13 cellular contexts compared by ENCODE assay signal in the genomic region with DNA sequence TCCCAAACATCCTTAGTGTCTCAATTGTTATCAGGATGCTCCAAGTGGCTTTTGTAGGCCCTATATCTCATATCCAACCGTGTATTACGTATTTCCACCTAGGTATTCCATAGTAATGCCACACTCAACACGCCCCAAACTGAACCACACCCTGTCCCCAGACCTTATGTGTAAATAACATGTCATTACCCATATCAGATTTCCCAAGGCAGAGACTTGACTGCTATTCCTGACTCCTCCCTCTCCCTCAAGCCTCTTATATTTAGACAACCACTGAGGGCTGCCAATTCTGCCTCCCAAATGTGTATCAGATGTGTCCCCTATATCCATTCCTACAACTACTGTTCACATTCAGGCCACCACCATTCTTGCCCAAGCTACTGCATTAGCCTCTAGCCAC.
DNase-seq lines count a peak whose midpoint lies in the region; ATAC-seq and TF ChIP-seq lines count a peak whose summit lies in the region.
"Had no signal": no experiment of that assay in that cellular context is flagged by ENCODE, and none has a peak within 500 bp of the region (broad histone marks: within the 10 kb centered on the region; RNA-seq: fewer than 3 reads in every experiment).

No MANE protein-coding gene starts in this region.

- H3K4me2 ChIP-seq in neural progenitor cell, result no peak overlapping the region

- H3K9ac ChIP-seq in neural progenitor cell, result no peak overlapping the region
- H3K9ac ChIP-seq: BLaER1 had no signal

- no peak overlapping the region for H3K27ac ChIP-seq in neural progenitor cell
- H3K27ac ChIP-seq: BLaER1 had no signal

- H3K4me3 Mint-ChIP-seq in activated naive CD4-positive, alpha-beta T cell treated with anti-CD3 and anti-CD28 coated beads, Interleukin-2, amount 50 U/mL, for 24 hours, result no peak overlapping the region
- no peak overlapping the region for H3K4me3 Mint-ChIP-seq in neural progenitor cell
- H3K4me3 Mint-ChIP-seq: CD8-positive, alpha-beta memory T cell had no signal

- no peaks in the 10 kb centered on the region for H3K36me3 Mint-ChIP-seq in activated naive CD4-positive, alpha-beta T cell treated with anti-CD3 and anti-CD28 coated beads, Interleukin-2, amount 50 U/mL, for 24 hours
- no peaks in the 10 kb centered on the region for H3K36me3 Mint-ChIP-seq in neural progenitor cell

- H3K36me3 ChIP-seq in neural progenitor cell, result no peaks in the 10 kb centered on the region
- H3K36me3 ChIP-seq: BLaER1 had no signal

- ATAC-seq in HG03280 (IDR thresholded peaks at IDR 0.05; ENCODE audit: unreplicated experiment), result no peak

- no peaks in the 10 kb centered on the region for H3K79me2 ChIP-seq in neural progenitor cell (ENCODE audit: low read depth)

- H3K9me3 ChIP-seq in neural progenitor cell (ENCODE audit: low read depth), result no peaks in the 10 kb centered on the region
- H3K9me3 ChIP-seq: Caco-2 had no signal

- no peaks in the 10 kb centered on the region for H3K9me3 Mint-ChIP-seq in activated naive CD4-positive, alpha-beta T cell treated with anti-CD3 and anti-CD28 coated beads, Interleukin-2, amount 50 U/mL, for 24 hours
- H3K9me3 Mint-ChIP-seq in neural progenitor cell, result peaks cover 6% of the 10 kb centered on the region

- peaks cover 14% of the 10 kb centered on the region for H3K4me1 ChIP-seq in neural progenitor cell
- H3K4me1 ChIP-seq: BLaER1, Caco-2 had no signal

- no peak overlapping the region for H3K4me3 ChIP-seq in neural progenitor cell
- H3K4me3 ChIP-seq: BLaER1 had no signal

- no peaks in the 10 kb centered on the region for H3K4me1 Mint-ChIP-seq in activated naive CD4-positive, alpha-beta T cell treated with anti-CD3 and anti-CD28 coated beads, Interleukin-2, amount 50 U/mL, for 24 hours
- H3K4me1 Mint-ChIP-seq in neural progenitor cell, result no peaks in the 10 kb centered on the region
- H3K4me1 Mint-ChIP-seq: CD8-positive, alpha-beta memory T cell had no signal

- no peaks in the 10 kb centered on the region for H3K27me3 ChIP-seq in neural progenitor cell
- H3K27me3 ChIP-seq: BLaER1 had no signal

- peaks cover 6% of the 10 kb centered on the region for H3F3A ChIP-seq in neural progenitor cell (ENCODE audit: low read depth)

- no peak for TF ChIP-seq CTCF in neural progenitor cell (IDR thresholded peaks at IDR 0.05)

- peak overlapping the region; percentile 27 for H3K27ac Mint-ChIP-seq in activated naive CD4-positive, alpha-beta T cell treated with anti-CD3 and anti-CD28 coated beads, Interleukin-2, amount 50 U/mL, for 24 hours
- H3K27ac Mint-ChIP-seq in neural progenitor cell, result no peak overlapping the region
- H3K27ac Mint-ChIP-seq: CD8-positive, alpha-beta memory T cell had no signal

- peak in 2 of 3 experiments; percentile 1 to 15 for DNase-seq in NCI-H1417 (lab: John Stamatoyannopoulos, UW)
- DNase-seq in NCI-H1417 treated with DMSO at 0.1 percent for 48 hours (lab: John Stamatoyannopoulos, UW), result no peak
- DNase-seq in activated naive CD4-positive, alpha-beta T cell (lab: John Stamatoyannopoulos, UW), result no peak
- peak; percentile 58 for DNase-seq in myocyte (ENCODE audit: low read depth)
- no peak for DNase-seq in neural progenitor cell (ENCODE audit: low spot score)
- DNase-seq: 8988T; AML-193; Caco-2; CD8-positive, alpha-beta memory T cell; HCEC 1CT had no signal

- peaks cover 4% of the 10 kb centered on the region for H3K27me3 Mint-ChIP-seq in activated naive CD4-positive, alpha-beta T cell treated with anti-CD3 and anti-CD28 coated beads, Interleukin-2, amount 50 U/mL, for 24 hours
- peaks cover 9% of the 10 kb centered on the region for H3K27me3 Mint-ChIP-seq in neural progenitor cell (ENCODE audit: insufficient read depth, low read depth)

- no peak overlapping the region for H2AFZ ChIP-seq in neural progenitor cell (replicated peaks)

- no peaks in the 10 kb centered on the region for H4K20me1 ChIP-seq in neural progenitor cell (ENCODE audit: low read depth)
- H4K20me1 ChIP-seq: BLaER1 had no signal

Comparison
In these comparisons a context has a peak if more than half of its experiments do, and no peak if none do; other contexts are left out.
1. DNase-seq: peak in NCI-H1417 (2 of 3) and myocyte (single experiment); none in NCI-H1417 treated with DMSO at 0.1 percent for 48 hours (single experiment), activated naive CD4-positive, alpha-beta T cell (0 of 4) and neural progenitor cell (single experiment).